ENCODE assay signal across 8 cellular contexts in genomic region chr22:40289991-40290459, GRCh38. TPM values are rescaled to one million over a fixed set of nuclear protein-coding genes. Genes with fewer than 3 reads are reported as not detected.
DNase-seq lines count a peak whose midpoint lies in the region; ATAC-seq, FAIRE-seq and TF ChIP-seq lines count a peak whose summit lies in the region.

No MANE protein-coding gene starts in this region.

- peak; percentile 46 for DNase-seq in GM12892 (ENCODE audit: insufficient read length)
- peak; percentile 49 to 78 for DNase-seq in activated naive CD4-positive, alpha-beta T cell treated with anti-CD3 and anti-CD28 coated beads, Interleukin-2, amount 50 U/mL, for 72 hours (ENCODE audit: low spot score in 2 of 2)
- peak; percentile 38 to 51 (median 42) for DNase-seq in stimulated activated CD4-positive, alpha-beta T cell treated with anti-CD3 and anti-CD28 coated beads, Interleukin-12 subunit alpha, Interleukin-12 subunit beta, amount 100 ng/mL, for 48 hours (ENCODE audit: low read depth in 2 of 3, low spot score in 1 of 3)
- DNase-seq in foreskin fibroblast, result no peak
- no peak for DNase-seq in H4 (ENCODE audit: low spot score)
- no peak for DNase-seq in NCI-H2081 treated with DMSO at 0.1 percent for 48 hours (lab: John Stamatoyannopoulos, UW)

- peak; percentile 60 for TF ChIP-seq POLR2A in GM12892 (IDR thresholded peaks at IDR 0.05; ENCODE audit: low read depth, low read length)

- no peaks in the 10 kb centered on the region for H3K79me2 ChIP-seq in SU-DHL-6 (ENCODE audit: insufficient read depth, low read length)

- H3F3A ChIP-seq in SU-DHL-6 (ENCODE audit: insufficient read depth), result no peaks in the 10 kb centered on the region

- H3K27me3 ChIP-seq in SU-DHL-6 (ENCODE audit: low read length), result no peaks in the 10 kb centered on the region

- no peaks in the 10 kb centered on the region for H3K9me3 ChIP-seq in SU-DHL-6 (ENCODE audit: insufficient read depth, low read length)

- H2AFZ ChIP-seq in SU-DHL-6 (ENCODE audit: low read depth, low read length, severe bottlenecking), result peak overlapping the region; percentile 30

- H3K4me2 ChIP-seq in SU-DHL-6 (ENCODE audit: low read depth, low read length, poor library complexity, severe bottlenecking), result peak overlapping the region; percentile 33

- H3K9ac ChIP-seq in SU-DHL-6 (ENCODE audit: low read length), result peak overlapping the region; percentile 18

- no peak overlapping the region for H3K4me3 ChIP-seq in SU-DHL-6 (ENCODE audit: insufficient read depth, low read length, poor library complexity, severe bottlenecking)
- H3K4me3 ChIP-seq in foreskin fibroblast (ENCODE audit: low read depth in 1 of 2, low read length in 2 of 2), result no peak overlapping the region

- H3K36me3 ChIP-seq in SU-DHL-6 (ENCODE audit: low read length), result peaks cover 16% of the 10 kb centered on the region; the same call in 1 of the 2 replicates

- no peaks in the 10 kb centered on the region for H3K9me2 ChIP-seq in SU-DHL-6 (replicated peaks; ENCODE audit: insufficient read depth, low read length)

- peak overlapping the region; percentile 42 for H3K27ac ChIP-seq in SU-DHL-6 (ENCODE audit: low read depth, low read length)

- peaks cover 14 to 35% of the 10 kb centered on the region in 2 donors for H3K36me3 Mint-ChIP-seq in activated naive CD4-positive, alpha-beta T cell treated with anti-CD3 and anti-CD28 coated beads, Interleukin-2, amount 50 U/mL, for 72 hours

- ATAC-seq in activated naive CD4-positive, alpha-beta T cell treated with anti-CD3 and anti-CD28 coated beads, Interleukin-2, amount 50 U/mL, for 72 hours, result peak; percentile 84 to 87
- no peak for ATAC-seq in HG02642 (IDR thresholded peaks at IDR 0.05; ENCODE audit: poor library complexity, unreplicated experiment)

- FAIRE-seq in GM12892 (lab: Jason Lieb, UNC), result peak; percentile 87

- peak overlapping the region; percentile 89 to 92 for H3K27ac Mint-ChIP-seq in activated naive CD4-positive, alpha-beta T cell treated with anti-CD3 and anti-CD28 coated beads, Interleukin-2, amount 50 U/mL, for 72 hours

- H4K20me1 ChIP-seq in SU-DHL-6 (ENCODE audit: low read depth, low read length), result no peaks in the 10 kb centered on the region

- TF ChIP-seq CTCF in SU-DHL-6 (IDR thresholded peaks at IDR 0.05; ENCODE audit: insufficient read depth, low read length, poor library complexity, severe bottlenecking) (no peak), foreskin fibroblast (IDR thresholded peaks at IDR 0.05; ENCODE audit: low read depth, low read length) (no peak)

- H3K9me3 Mint-ChIP-seq in activated naive CD4-positive, alpha-beta T cell treated with anti-CD3 and anti-CD28 coated beads, Interleukin-2, amount 50 U/mL, for 72 hours, result no peaks in the 10 kb centered on the region

RNA-seq across cellular contexts. Expression of gene ADSL, which starts 56.3 kb away (rescaled TPM):
- 142 TPM for polyA plus RNA-seq in GM12892 (2012; ENCODE audit: missing spikeins)
- 100 to 1,000 TPM in 1 of 2 donors, 10 to 100 TPM in 1; 97.4 to 135 TPM for total RNA-seq in activated naive CD4-positive, alpha-beta T cell treated with anti-CD3 and anti-CD28 coated beads, Interleukin-2, amount 50 U/mL, for 72 hours
- 214 and 252 TPM in 2 replicates for total RNA-seq in H4 (2014; rRNA removed; shearing (Covaris generic))

Comparison
In these comparisons a context has a peak if more than half of its experiments do, and no peak if none do; other contexts are left out.
1. DNase-seq: peak in GM12892 (single experiment), activated naive CD4-positive, alpha-beta T cell treated with anti-CD3 and anti-CD28 coated beads, Interleukin-2, amount 50 U/mL, for 72 hours (2 of 2) and stimulated activated CD4-positive, alpha-beta T cell treated with anti-CD3 and anti-CD28 coated beads, Interleukin-12 subunit alpha, Interleukin-12 subunit beta, amount 100 ng/mL, for 48 hours (3 of 3); none in foreskin fibroblast (0 of 2), H4 (single experiment) and NCI-H2081 treated with DMSO at 0.1 percent for 48 hours (single experiment).